14 cellular contexts compared by ENCODE assay signal in genomic region chr1:227621211-227621610, GRCh38. TPM values are rescaled to one million over a fixed set of nuclear protein-coding genes. Genes with fewer than 3 reads are reported as not detected.
DNase-seq lines count a peak whose midpoint lies in the region; FAIRE-seq and TF ChIP-seq lines count a peak whose summit lies in the region.
"Had no signal": no experiment of that assay in that cellular context is flagged by ENCODE, and none has a peak within 500 bp of the region (broad histone marks: within the 10 kb centered on the region; RNA-seq: fewer than 3 reads in every experiment).

No MANE protein-coding gene starts in this region.

- DNase-seq in EL (peak; percentile 4), astrocyte (ENCODE audit: low read depth) (peak; percentile 3), endothelial cell (ENCODE audit: low spot score) (no peak), kidney tubule cell (ENCODE audit: low spot score) (peak; percentile 55), NCI-H187 (lab: John Stamatoyannopoulos, UW) (no peak), UCSD-AML1 (lab: John Stamatoyannopoulos, UW; ENCODE audit: unreplicated experiment) (no peak)
- no peak for DNase-seq in activated T-cell treated with anti-CD3 and anti-CD28 coated beads, Interleukin-2, amount 50 U/mL, for 48 hours
- DNase-seq: 8988T; AML-193; CD8-positive, alpha-beta memory T cell; DMS53; GOT3 had no signal

- FAIRE-seq in astrocyte (lab: Jason Lieb, UNC), result no peak

- H3K4me1 Mint-ChIP-seq in astrocyte (ENCODE audit: low read depth, unreplicated experiment), result no peaks in the 10 kb centered on the region
- H3K4me1 Mint-ChIP-seq in endothelial cell (ENCODE audit: unreplicated experiment), result no peaks in the 10 kb centered on the region

- H3K36me3 Mint-ChIP-seq in astrocyte (ENCODE audit: low read depth, unreplicated experiment) (peaks cover 21% of the 10 kb centered on the region), endothelial cell (ENCODE audit: low read depth, unreplicated experiment) (peaks cover 61% of the 10 kb centered on the region)

- no peaks in the 10 kb centered on the region for H4K20me1 ChIP-seq in astrocyte (ENCODE audit: insufficient read depth, low read length)
- H4K20me1 ChIP-seq: BLaER1 had no signal

- H3K27me3 Mint-ChIP-seq in astrocyte (ENCODE audit: low read depth, unreplicated experiment), result no peaks in the 10 kb centered on the region
- peaks cover 4% of the 10 kb centered on the region for H3K27me3 Mint-ChIP-seq in endothelial cell (ENCODE audit: unreplicated experiment)
- H3K27me3 Mint-ChIP-seq: CD8-positive, alpha-beta memory T cell had no signal

- H3K79me2 ChIP-seq in astrocyte (ENCODE audit: insufficient read depth, low read length), result peaks cover 7% of the 10 kb centered on the region

- H3K27ac Mint-ChIP-seq in astrocyte (ENCODE audit: unreplicated experiment) (no peak overlapping the region), endothelial cell (ENCODE audit: unreplicated experiment) (no peak overlapping the region)

- TF ChIP-seq CTCF in astrocyte (IDR thresholded peaks at IDR 0.05; ENCODE audit: insufficient read depth, low read depth, low read length), result no peak
- TF ChIP-seq CTCF in endothelial cell (IDR thresholded peaks at IDR 0.05; ENCODE audit: unreplicated experiment), result no peak

- H3K9me3 Mint-ChIP-seq in astrocyte (ENCODE audit: unreplicated experiment) (peaks cover 37% of the 10 kb centered on the region), endothelial cell (ENCODE audit: unreplicated experiment) (peaks cover 21% of the 10 kb centered on the region)

- peaks cover 12% of the 10 kb centered on the region for H3K9me3 ChIP-seq in astrocyte (ENCODE audit: insufficient read depth, low read depth, low read length)
- H3K9me3 ChIP-seq: HAP-1 had no signal

- H2AFZ ChIP-seq in astrocyte (ENCODE audit: low read depth, low read length), result no peak overlapping the region

- H3K36me3 ChIP-seq in astrocyte (ENCODE audit: insufficient read depth, low read length), result no peaks in the 10 kb centered on the region
- H3K36me3 ChIP-seq: HAP-1 had no signal

- H3K4me3 Mint-ChIP-seq in astrocyte (ENCODE audit: unreplicated experiment) (no peak overlapping the region), endothelial cell (ENCODE audit: unreplicated experiment) (peak overlapping the region; percentile 37)
- H3K4me3 Mint-ChIP-seq: CD8-positive, alpha-beta memory T cell had no signal

- no peak overlapping the region for H3K4me2 ChIP-seq in astrocyte (ENCODE audit: low read length)
- H3K4me2 ChIP-seq: BLaER1 had no signal

- no peak overlapping the region for H3K27ac ChIP-seq in astrocyte (ENCODE audit: low read depth, low read length)
- H3K27ac ChIP-seq: BLaER1 had no signal

- no peak overlapping the region for H3K9ac ChIP-seq in astrocyte (ENCODE audit: low read length)
- H3K9ac ChIP-seq: BLaER1 had no signal

- no peak overlapping the region for H3K4me3 ChIP-seq in astrocyte (ENCODE audit: insufficient read depth, low read depth, low read length)
- H3K4me3 ChIP-seq: BLaER1, HAP-1 had no signal

- no peaks in the 10 kb centered on the region for H3K4me1 ChIP-seq in astrocyte (ENCODE audit: insufficient read depth, low read length)
- H3K4me1 ChIP-seq: BLaER1, HAP-1 had no signal

- H3K27me3 ChIP-seq in astrocyte (ENCODE audit: insufficient read depth, low read length), result no peaks in the 10 kb centered on the region
- H3K27me3 ChIP-seq: BLaER1 had no signal

RNA-seq across cellular contexts. Expression of gene ZNF678, which starts 57.9 kb away (rescaled TPM):
- total RNA-seq in astrocyte, result 4.7 and 5.4 TPM in 2 replicates
- 19.5 TPM for total RNA-seq in endothelial cell (ENCODE audit: unreplicated experiment)

Comparison
In these comparisons a context has a peak if more than half of its experiments do, and no peak if none do; other contexts are left out.
1. DNase-seq: peak in EL (single experiment), astrocyte (single experiment) and kidney tubule cell (single experiment); none in endothelial cell (single experiment), activated T-cell treated with anti-CD3 and anti-CD28 coated beads, Interleukin-2, amount 50 U/mL, for 48 hours (0 of 2), NCI-H187 (0 of 2) and UCSD-AML1 (single experiment).